Comparison of ENCODE assay signal across 11 cellular contexts in the genomic region with DNA sequence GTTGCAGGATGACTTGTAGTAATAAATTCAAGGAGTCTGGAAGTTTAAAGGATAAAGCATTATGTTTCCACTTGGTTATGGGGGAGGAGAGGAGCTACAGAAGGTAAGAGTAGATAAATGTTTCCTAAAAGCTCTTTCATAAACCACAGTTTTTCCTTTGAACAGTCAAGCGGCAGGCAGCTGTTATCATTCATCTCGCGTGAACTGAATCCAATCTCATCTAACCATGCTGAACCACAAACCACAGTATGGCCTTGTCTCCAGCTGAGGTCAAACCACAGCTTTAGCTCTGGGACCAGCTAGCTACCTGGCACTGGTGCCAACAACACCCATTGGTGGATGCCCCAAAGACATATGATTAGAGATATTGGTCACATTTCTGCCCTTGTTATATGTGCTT.
DNase-seq lines count a peak whose midpoint lies in the region; ATAC-seq and TF ChIP-seq lines count a peak whose summit lies in the region.
"Had no signal": no experiment of that assay in that cellular context is flagged by ENCODE, and none has a peak within 500 bp of the region (broad histone marks: within the 10 kb centered on the region; RNA-seq: fewer than 3 reads in every experiment).

No MANE protein-coding gene starts in this region.

- CTCF ChIA-PET in MCF 10A (lab: Yijun Ruan, JAX), result interaction anchor here (0.9 to 1.1 kb wide), 2 partner anchors 18 to 374 kb away, joined by 3 to 4 read pairs; no protein-coding TSS in a partner anchor

- no peaks in the 10 kb centered on the region for H3K9me3 Mint-ChIP-seq in MCF 10A (ENCODE audit: unreplicated experiment)
- H3K9me3 Mint-ChIP-seq: T-helper 1 cell treated with Interleukin-12 subunit alpha and Interleukin-12 subunit beta and Interleukin-4 antibody, amounts not matched to agents 30 μg/mL and 1 μg/mL, for 36 hours had no signal

- in situ Hi-C loops in astrocyte of the cerebellum (cut with HindIII; ENCODE audit: low sequenced_read_pairs), result no loop called here

- no peaks in the 10 kb centered on the region for H3K9me3 ChIP-seq in breast epithelium

- H3K36me3 ChIP-seq in breast epithelium, result no peaks in the 10 kb centered on the region

- intact Hi-C loops in MCF 10A (cut with micrococcal nuclease) (no loop called here), breast epithelium (cut with DNase I; ENCODE audit: low total_unique reads) (no loop called here)

- H3K4me1 Mint-ChIP-seq in MCF 10A (ENCODE audit: insufficient read depth, unreplicated experiment), result no peaks in the 10 kb centered on the region

- H3K27ac ChIP-seq in breast epithelium, result no peak overlapping the region
- H3K27ac ChIP-seq: dorsolateral prefrontal cortex had no signal

- H3K27ac Mint-ChIP-seq in MCF 10A (ENCODE audit: low read depth, unreplicated experiment), result no peak overlapping the region
- H3K27ac Mint-ChIP-seq: CD4-positive, CD25-positive, alpha-beta regulatory T cell; T-helper 1 cell treated with Interleukin-12 subunit alpha and Interleukin-12 subunit beta and Interleukin-4 antibody, amounts not matched to agents 30 μg/mL and 1 μg/mL, for 36 hours had no signal

- no TSS peak for BruUV-seq in MCF 10A (replicated peaks; lab: Mats Ljungman, UMichigan)

- ATAC-seq in stimulated activated naive CD8-positive, alpha-beta T cell treated with anti-CD3 and anti-CD28 coated beads, Interleukin-15, Interleukin-2, amounts not matched to agents 100 U/mL and 50 U/mL, for 24 hours, result peak; percentile 86

- POLR2A ChIA-PET in MCF 10A (lab: Yijun Ruan, JAX), result interaction anchor here (0.6 kb wide), 1 partner anchor 34 kb away, joined by 3 read pairs; no protein-coding TSS in a partner anchor

- TF ChIP-seq CTCF in MCF 10A (IDR thresholded peaks at IDR 0.05; ENCODE audit: unreplicated experiment) (no peak), breast epithelium (IDR thresholded peaks at IDR 0.05) (no peak), astrocyte of the cerebellum (IDR thresholded peaks at IDR 0.05; ENCODE audit: low read depth, low read length, missing control alignments) (no peak)

- no peaks in the 10 kb centered on the region for H3K27me3 ChIP-seq in breast epithelium
- H3K27me3 ChIP-seq: dorsolateral prefrontal cortex had no signal

- H3K4me1 ChIP-seq in breast epithelium, result no peaks in the 10 kb centered on the region

- H3K27me3 Mint-ChIP-seq in MCF 10A (ENCODE audit: insufficient read depth, unreplicated experiment), result no peaks in the 10 kb centered on the region

- no peak overlapping the region for H3K4me3 ChIP-seq in breast epithelium
- no peak overlapping the region for H3K4me3 ChIP-seq in astrocyte of the cerebellum (ENCODE audit: low read depth, low read length)
- H3K4me3 ChIP-seq: dorsolateral prefrontal cortex had no signal

- no peaks in the 10 kb centered on the region for H3K36me3 Mint-ChIP-seq in MCF 10A (ENCODE audit: insufficient read depth, unreplicated experiment)
- H3K36me3 Mint-ChIP-seq: CD4-positive, CD25-positive, alpha-beta regulatory T cell had no signal

- no peak for TF ChIP-seq POLR2A in breast epithelium (IDR thresholded peaks at IDR 0.05)

- no peak overlapping the region for H3K4me3 Mint-ChIP-seq in MCF 10A (ENCODE audit: unreplicated experiment)
- H3K4me3 Mint-ChIP-seq: CD4-positive, CD25-positive, alpha-beta regulatory T cell; T-helper 1 cell treated with Interleukin-12 subunit alpha and Interleukin-12 subunit beta and Interleukin-4 antibody, amounts not matched to agents 30 μg/mL and 1 μg/mL, for 36 hours had no signal

- DNase-seq in MCF 10A (ENCODE audit: unreplicated experiment) (peak; percentile 45), breast epithelium (ENCODE audit: low spot score in 2 of 2) (no peak), NCI-H187 (lab: John Stamatoyannopoulos, UW) (peak; percentile 8 to 41), astrocyte of the cerebellum (ENCODE audit: low read depth) (peak; percentile 81), SKM-1 (lab: John Stamatoyannopoulos, UW; ENCODE audit: unreplicated experiment) (no peak), NCI-H82 (lab: John Stamatoyannopoulos, UW) (no peak), cerebellar nuclear complex (lab: John Stamatoyannopoulos, UW) (no peak)
- peak; percentile 19 for DNase-seq in stimulated activated naive CD8-positive, alpha-beta T cell treated with anti-CD3 and anti-CD28 coated beads, Interleukin-15, Interleukin-2, amounts not matched to agents 100 U/mL and 50 U/mL, for 24 hours
- DNase-seq: dorsolateral prefrontal cortex had no signal

Comparison
In these comparisons a context has a peak if more than half of its experiments do, and no peak if none do; other contexts are left out.
1. DNase-seq: peak in MCF 10A (single experiment), NCI-H187 (2 of 2), astrocyte of the cerebellum (single experiment) and stimulated activated naive CD8-positive, alpha-beta T cell treated with anti-CD3 and anti-CD28 coated beads, Interleukin-15, Interleukin-2, amounts not matched to agents 100 U/mL and 50 U/mL, for 24 hours (single experiment); none in breast epithelium (0 of 2), SKM-1 (single experiment), NCI-H82 (single experiment) and cerebellar nuclear complex (0 of 2).